8 cellular contexts compared by ENCODE assay signal in the genomic region with DNA sequence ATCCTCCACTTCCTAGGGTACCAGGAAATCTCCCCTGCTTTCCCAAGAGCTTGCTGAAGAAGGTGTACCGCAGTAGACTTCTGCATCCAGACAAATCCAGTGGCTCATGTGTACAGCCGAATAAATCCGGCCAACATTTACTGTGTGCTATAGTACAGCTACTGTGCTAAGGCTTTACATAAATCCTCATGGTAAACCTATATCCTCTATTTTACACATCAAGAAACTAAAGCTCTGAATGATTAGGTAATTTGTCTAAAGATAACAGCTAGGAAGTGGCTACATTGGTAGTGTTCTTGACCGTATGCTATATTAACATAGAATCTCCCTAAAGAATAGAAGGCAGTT. TPM values are rescaled to one million over a fixed set of nuclear protein-coding genes. Genes with fewer than 3 reads are reported as not detected.
A peak's percentile ranks its signal among the peaks of the same experiment; 100 is the strongest.
DNase-seq lines count a peak whose midpoint lies in the region; ATAC-seq and TF ChIP-seq lines count a peak whose summit lies in the region.

No MANE protein-coding gene starts in this region.

- POLR2A ChIA-PET in HCT116 (lab: Charles Lee), result interaction anchor here (0.8 kb wide), 2 partner anchors 10 to 624 kb away, joined by 3 read pairs; no protein-coding TSS in a partner anchor

- peaks cover 7 to 18% (median 10%) of the 10 kb centered on the region in 11 experiments for H3K36me3 ChIP-seq in BLaER1 treated with 17β-estradiol and CSF1 and Interleukin-3, amounts not matched to agents 10 nM and 100 nM
- 0 out of 4 replicates have a peak, but pooled peaks cover 0 to 3% of the 10 kb centered on the region in 2 experiments for H3K36me3 ChIP-seq in HCT116 (ENCODE audit: control insufficient read depth in 1 of 2, insufficient read depth in 2 of 2, low read length in 2 of 2)
- peaks cover 5% of the 10 kb centered on the region; the same call in 1 of the 2 replicates for H3K36me3 ChIP-seq in WERI-Rb-1

- peaks cover 0 to 10% (median 0%) of the 10 kb centered on the region in 11 experiments; a peak in 2 of 22 replicates for H4K20me1 ChIP-seq in BLaER1 treated with 17β-estradiol and CSF1 and Interleukin-3, amounts not matched to agents 10 nM and 100 nM
- no peaks in the 10 kb centered on the region for H4K20me1 ChIP-seq in HCT116 (ENCODE audit: insufficient read depth)

- RAD21 ChIA-PET in HCT116 (lab: Charles Lee; ENCODE audit: low non-redundant PET in 1 of 2, low total read pairs in 2 of 2, uncharacterized antibody in 2 of 2, unreplicated experiment in 2 of 2), result no interaction called here

- TF ChIP-seq CTCF in HCT116 (IDR thresholded peaks at IDR 0.05 in 2 of 3, conservative IDR thresholded peaks at IDR 0.05 in 1 of 3; ENCODE audit: borderline replicate concordance in 1 of 3, insufficient read depth in 1 of 3, low read depth in 2 of 3, low read length in 2 of 3), result peak in 1 of 3 experiments; percentile 5; a peak in 1 of 6 replicates
- no peak for TF ChIP-seq CTCF in WERI-Rb-1 (IDR thresholded peaks at IDR 0.05; ENCODE audit: low read depth, low read length)

- H2AFZ ChIP-seq in HCT116 (ENCODE audit: low read depth, low read length, poor library complexity, severe bottlenecking), result peak overlapping the region; percentile 95

- intact Hi-C loops in HCT116 (cut with micrococcal nuclease), result loop anchor here (1.0 to 10.0 kb wide), 3 partner anchors 348 to 428 kb away; no protein-coding TSS in a partner anchor

- no TSS peak for BruUV-seq in HCT116 (replicated peaks; lab: Mats Ljungman, UMichigan)

- DNase-seq in HCT116 (ENCODE audit: low read depth, low spot score), result no peak
- DNase-seq in WERI-Rb-1, result no peak
- no peak for DNase-seq in stimulated activated CD4-positive, alpha-beta T cell treated with anti-CD3 and anti-CD28 coated beads, Interleukin-4, amount 100 ng/mL, for 1 hour
- DNase-seq in NCI-H526 (lab: John Stamatoyannopoulos, UW), result no peak

- TF ChIP-seq RAD21 in HCT116 (IDR thresholded peaks at IDR 0.05; ENCODE audit: low read depth), result no peak

- peaks cover 4 to 17% (median 12%) of the 10 kb centered on the region in 10 experiments; a peak in 18 of 20 replicates for H3K4me1 ChIP-seq in BLaER1 treated with 17β-estradiol and CSF1 and Interleukin-3, amounts not matched to agents 10 nM and 100 nM
- peaks cover 7 to 11% of the 10 kb centered on the region in 2 experiments; a peak in 3 of 4 replicates for H3K4me1 ChIP-seq in HCT116 (ENCODE audit: control insufficient read depth in 1 of 2, insufficient read depth in 2 of 2, low read length in 2 of 2)

- peak overlapping the region in 7 of 11 experiments; percentile 16 to 77 (median 50); a peak in 10 of 22 replicates for H3K4me2 ChIP-seq in BLaER1 treated with 17β-estradiol and CSF1 and Interleukin-3, amounts not matched to agents 10 nM and 100 nM
- H3K4me2 ChIP-seq in HCT116 (ENCODE audit: low read length), result peak overlapping the region; percentile 83

- peaks cover 42% of the 10 kb centered on the region for H3K79me2 ChIP-seq in HCT116 (ENCODE audit: insufficient read depth, low read length)

- no peaks in the 10 kb centered on the region; a peak in 1 of 22 replicates for H3K27me3 ChIP-seq in BLaER1 treated with 17β-estradiol and CSF1 and Interleukin-3, amounts not matched to agents 10 nM and 100 nM
- H3K27me3 ChIP-seq in HCT116 (ENCODE audit: insufficient read depth, low read length) (no peaks in the 10 kb centered on the region), WERI-Rb-1 (ENCODE audit: insufficient read depth, low read depth, severe bottlenecking) (no peaks in the 10 kb centered on the region)

- no peaks in the 10 kb centered on the region for H3K9me2 ChIP-seq in HCT116 (ENCODE audit: insufficient read depth)

- peak overlapping the region in 7 of 11 experiments; percentile 91 to 96 (median 93); a peak in 9 of 22 replicates for H3K27ac ChIP-seq in BLaER1 treated with 17β-estradiol and CSF1 and Interleukin-3, amounts not matched to agents 10 nM and 100 nM
- H3K27ac ChIP-seq in HCT116 (ENCODE audit: low read depth, low read length), result peak overlapping the region; percentile 91
- H3K27ac ChIP-seq in WERI-Rb-1, result peak overlapping the region; percentile 92; the same call in 1 of the 2 replicates
- peak overlapping the region; percentile 81 for H3K27ac ChIP-seq in temporal lobe (ENCODE audit: low read depth, low read length)

- no peak for TF ChIP-seq POLR2A in HCT116 (IDR thresholded peaks at IDR 0.05; ENCODE audit: borderline replicate concordance, extremely low read depth, insufficient read depth, insufficient read length)

- ATAC-seq in HCT116 (peak; percentile 21), HG02970 (IDR thresholded peaks at IDR 0.05; ENCODE audit: low FRiP score, unreplicated experiment) (no peak)

- no peaks in the 10 kb centered on the region for H3K9me3 ChIP-seq in BLaER1 treated with 17β-estradiol and CSF1 and Interleukin-3, amounts not matched to agents 10 nM and 100 nM (replicated peaks in 1 of 11)
- H3K9me3 ChIP-seq in HCT116 (ENCODE audit: control insufficient read depth in 1 of 2, insufficient read depth in 1 of 2, low read depth in 1 of 2, low read length in 2 of 2) (no peaks in the 10 kb centered on the region), WERI-Rb-1 (ENCODE audit: severe bottlenecking) (no peaks in the 10 kb centered on the region), iPS-18c (ENCODE audit: control insufficient read depth, insufficient read depth, low read length) (peaks cover 2% of the 10 kb centered on the region)

- peak overlapping the region; percentile 75 to 98 (median 85); a peak in 19 of 20 replicates for H3K4me3 ChIP-seq in BLaER1 treated with 17β-estradiol and CSF1 and Interleukin-3, amounts not matched to agents 10 nM and 100 nM
- H3K4me3 ChIP-seq in HCT116 (replicated peaks in 1 of 2; ENCODE audit: low read depth in 1 of 2, low read length in 2 of 2) (peak overlapping the region in 1 of 2 experiments; percentile 78; a peak in 2 of 4 replicates), WERI-Rb-1 (ENCODE audit: low read depth, low read length) (no peak overlapping the region; the same call in 1 of the 2 replicates), iPS-18c (ENCODE audit: insufficient read depth, low read depth, low read length) (peak overlapping the region; percentile 90; the same call in 1 of the 2 replicates)

- CTCF ChIA-PET in HCT116 (lab: Charles Lee), result interaction anchor here (0.9 to 1.4 kb wide), 12 partner anchors 9 to 624 kb away, joined by 3 to 9 read pairs (median 3); no protein-coding TSS in a partner anchor

- peak overlapping the region in 10 of 11 experiments; percentile 85 to 95 (median 92); a peak in 16 of 22 replicates for H3K9ac ChIP-seq in BLaER1 treated with 17β-estradiol and CSF1 and Interleukin-3, amounts not matched to agents 10 nM and 100 nM
- H3K9ac ChIP-seq in HCT116 (ENCODE audit: low read length), result peak overlapping the region; percentile 90; the same call in 1 of the 2 replicates

TF ChIP-seq in HCT116, 20 proteins besides CTCF, POLR2A, EP300 and RAD21:
- TF ChIP-seq, protein P1, sequence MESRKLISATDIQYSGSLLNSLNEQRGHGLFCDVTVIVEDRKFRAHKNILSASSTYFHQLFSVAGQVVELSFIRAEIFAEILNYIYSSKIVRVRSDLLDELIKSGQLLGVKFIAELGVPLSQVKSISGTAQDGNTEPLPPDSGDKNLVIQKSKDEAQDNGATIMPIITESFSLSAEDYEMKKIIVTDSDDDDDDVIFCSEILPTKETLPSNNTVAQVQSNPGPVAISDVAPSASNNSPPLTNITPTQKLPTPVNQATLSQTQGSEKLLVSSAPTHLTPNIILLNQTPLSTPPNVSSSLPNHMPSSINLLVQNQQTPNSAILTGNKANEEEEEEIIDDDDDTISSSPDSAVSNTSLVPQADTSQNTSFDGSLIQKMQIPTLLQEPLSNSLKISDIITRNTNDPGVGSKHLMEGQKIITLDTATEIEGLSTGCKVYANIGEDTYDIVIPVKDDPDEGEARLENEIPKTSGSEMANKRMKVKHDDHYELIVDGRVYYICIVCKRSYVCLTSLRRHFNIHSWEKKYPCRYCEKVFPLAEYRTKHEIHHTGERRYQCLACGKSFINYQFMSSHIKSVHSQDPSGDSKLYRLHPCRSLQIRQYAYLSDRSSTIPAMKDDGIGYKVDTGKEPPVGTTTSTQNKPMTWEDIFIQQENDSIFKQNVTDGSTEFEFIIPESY (IDR thresholded peaks at IDR 0.05; ENCODE audit: extremely low read depth, insufficient replicate concordance, low read length), result no peak
- TF ChIP-seq ELF1 (IDR thresholded peaks at IDR 0.05; ENCODE audit: borderline replicate concordance, low read depth), result no peak; the same call in 1 of the 2 replicates
- no peak for TF ChIP-seq POLR2AphosphoS5 (IDR thresholded peaks at IDR 0.05; ENCODE audit: low read depth, low read length)
- TF ChIP-seq, protein P2, sequence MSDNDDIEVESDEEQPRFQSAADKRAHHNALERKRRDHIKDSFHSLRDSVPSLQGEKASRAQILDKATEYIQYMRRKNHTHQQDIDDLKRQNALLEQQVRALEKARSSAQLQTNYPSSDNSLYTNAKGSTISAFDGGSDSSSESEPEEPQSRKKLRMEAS (IDR thresholded peaks at IDR 0.05), result no peak
- TF ChIP-seq SP1 (IDR thresholded peaks at IDR 0.05; ENCODE audit: low read depth), result 0 out of 2 replicates have a peak, but pooled peaks have one; percentile 11
- TF ChIP-seq FOSL1 (IDR thresholded peaks at IDR 0.05; ENCODE audit: low read depth), result no peak
- TF ChIP-seq, protein P3, sequence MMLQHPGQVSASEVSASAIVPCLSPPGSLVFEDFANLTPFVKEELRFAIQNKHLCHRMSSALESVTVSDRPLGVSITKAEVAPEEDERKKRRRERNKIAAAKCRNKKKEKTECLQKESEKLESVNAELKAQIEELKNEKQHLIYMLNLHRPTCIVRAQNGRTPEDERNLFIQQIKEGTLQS (IDR thresholded peaks at IDR 0.05), result no peak
- TF ChIP-seq CBX3 (IDR thresholded peaks at IDR 0.05; ENCODE audit: low read depth), result 0 out of 2 replicates have a peak, but pooled peaks have one; percentile 7
- no peak for TF ChIP-seq TCF7L2 (IDR thresholded peaks at IDR 0.05; ENCODE audit: borderline replicate concordance, extremely low read depth, insufficient read depth, insufficient read length)
- no peak for TF ChIP-seq SIN3A (IDR thresholded peaks at IDR 0.05; ENCODE audit: low read depth)
TF ChIP-seq in HCT116: peak in this region for 2.

RNA-seq across cellular contexts. Expression of a gene that starts 0.5 kb away (rescaled TPM):
- 54.1 TPM for total RNA-seq in HCT116 (2021; ENCODE audit: unreplicated experiment)
- polyA plus RNA-seq in HCT116 (2012), result 39.1 and 52.9 TPM in 2 replicates
- total RNA-seq in temporal lobe, result 70.8 TPM
